ENCODE assay signal across 9 cellular contexts in genomic region chr5:53481354-53481886, GRCh38. TPM values are rescaled to one million over a fixed set of nuclear protein-coding genes. Genes with fewer than 3 reads are reported as not detected.
DNase-seq lines count a peak whose midpoint lies in the region; ATAC-seq, FAIRE-seq and TF ChIP-seq lines count a peak whose summit lies in the region.
"Had no signal": no experiment of that assay in that cellular context is flagged by ENCODE, and none has a peak within 500 bp of the region (broad histone marks: within the 10 kb centered on the region; RNA-seq: fewer than 3 reads in every experiment).

No MANE protein-coding gene starts in this region.

- peak overlapping the region; percentile 86 for H2AFZ ChIP-seq in IMR-90 (replicated peaks; ENCODE audit: low read length, poor library complexity)

- peaks cover 38 to 67% (median 64%) of the 10 kb centered on the region in 3 donors for H3K27me3 Mint-ChIP-seq in naive B cell

- peaks cover 33 to 40% (median 38%) of the 10 kb centered on the region in 3 donors for H3K4me1 Mint-ChIP-seq in naive B cell

- H3K4me1 ChIP-seq in IMR-90 (ENCODE audit: control insufficient read depth, insufficient read depth, low read length), result peaks cover 15% of the 10 kb centered on the region

- H3K9me1 ChIP-seq in IMR-90 (ENCODE audit: insufficient read depth, low read length), result peaks cover 11% of the 10 kb centered on the region

- H3K4ac ChIP-seq in IMR-90 (ENCODE audit: low read depth, low read length), result peak overlapping the region; percentile 97

- 0 out of 2 replicates have a peak overlapping the region, but pooled peaks have one; percentile 83 for H2BK20ac ChIP-seq in IMR-90 (ENCODE audit: low read depth, low read length)

- no peak for ATAC-seq in IMR-90 (ENCODE audit: low read depth)
- ATAC-seq in naive B cell (ENCODE audit: low read depth in 2 of 2), result no peak

- peak overlapping the region; percentile 37; the same call in 1 of the 3 replicates for H2BK15ac ChIP-seq in IMR-90 (ENCODE audit: low read depth, low read length)

- CTCF ChIA-PET in IMR-90 (lab: Yijun Ruan, JAX), result interaction anchor here (0.6 to 0.7 kb wide), 3 partner anchors 389 to 985 kb away, joined by 3 to 6 read pairs (median 3); no protein-coding TSS in a partner anchor

- H3K9me3 Mint-ChIP-seq in naive B cell, result peaks cover 0 to 4% (median 0%) of the 10 kb centered on the region in 7 donors

- H3K23ac ChIP-seq in IMR-90 (ENCODE audit: low read depth, low read length), result peak overlapping the region; percentile 98

- H3K9me3 ChIP-seq in IMR-90 (ENCODE audit: control insufficient read depth, insufficient read depth, low read length), result no peaks in the 10 kb centered on the region

- peaks cover 14 to 42% of the 10 kb centered on the region in 2 experiments for H3K79me1 ChIP-seq in IMR-90 (ENCODE audit: low read depth in 1 of 2, low read length in 2 of 2)

- intact Hi-C loops in IMR-90 (cut with micrococcal nuclease), result loop anchor here (5.0 to 10.0 kb wide), 4 partner anchors 396 to 581 kb away; no protein-coding TSS in a partner anchor

- peak overlapping the region; percentile 85 for H3K4me2 ChIP-seq in IMR-90 (ENCODE audit: low read depth, low read length)

- peak overlapping the region; percentile 98 for H3K56ac ChIP-seq in IMR-90 (ENCODE audit: extremely low read depth, insufficient read depth, low read length)

- WGBS in IMR-90 (ENCODE audit: extremely low coverage in 2 of 2, insufficient read length in 1 of 2), 2 experiments, result no CpG with 5 or more reads among the region's 5 CpGs

- peak overlapping the region; percentile 36; the same call in 1 of the 2 replicates for H2AK5ac ChIP-seq in IMR-90 (ENCODE audit: low read depth, low read length)

- peak overlapping the region; percentile 81 for H4K5ac ChIP-seq in IMR-90 (ENCODE audit: low read depth, low read length)

- H3K9ac ChIP-seq in IMR-90 (ENCODE audit: low read depth, low read length), result peak overlapping the region; percentile 100

- peak overlapping the region; percentile 96 for H3K14ac ChIP-seq in IMR-90 (replicated peaks; ENCODE audit: low read depth, low read length)

- peaks cover 22% of the 10 kb centered on the region for H3K36me3 ChIP-seq in IMR-90 (ENCODE audit: control insufficient read depth, insufficient read depth, low read length)

- H2BK120ac ChIP-seq in IMR-90 (ENCODE audit: low read depth, low read length), result peak overlapping the region; percentile 91

- H4K8ac ChIP-seq in IMR-90 (ENCODE audit: low read depth in 2 of 2, low read length in 2 of 2), result peak overlapping the region; percentile 88

- no peak for FAIRE-seq in RCC 7860 (lab: Jason Lieb, UNC)

- H3K36me3 Mint-ChIP-seq in naive B cell, result peaks cover 0 to 16% of the 10 kb centered on the region in 2 donors

- H4K20me1 ChIP-seq in IMR-90 (ENCODE audit: insufficient read depth, low read length), result peaks cover 13% of the 10 kb centered on the region; the same call in 1 of the 2 replicates

- TF ChIP-seq CTCF in AG10803 (conservative IDR thresholded peaks at IDR 0.05; ENCODE audit: low read length) (no peak), IMR-90 (conservative IDR thresholded peaks at IDR 0.05; ENCODE audit: low read depth, low read length) (no peak)

- no peaks in the 10 kb centered on the region for H3K27me3 ChIP-seq in IMR-90 (ENCODE audit: control insufficient read depth, insufficient read depth, low read length)

- in situ Hi-C loops in IMR-90 (cut with MboI; ENCODE audit: low sequenced_read_pairs), result loop anchor here (5.0 kb wide), 1 partner anchor 746 kb away; no protein-coding TSS in a partner anchor

- H2BK5ac ChIP-seq in IMR-90 (ENCODE audit: low read depth, low read length, poor library complexity, severe bottlenecking), result peak overlapping the region; percentile 98

- H3K4me3 Mint-ChIP-seq in naive B cell, result peak overlapping the region; percentile 82 to 97 (median 94)

- TF ChIP-seq RAD21 in IMR-90 (IDR thresholded peaks at IDR 0.05; ENCODE audit: low read length), result no peak

- peak overlapping the region in 1 of 6 donors; percentile 21 for H3K27ac Mint-ChIP-seq in naive B cell

- POLR2A ChIA-PET in IMR-90 (lab: Charles Lee; ENCODE audit: unreplicated experiment), result interaction anchor here (0.6 to 1.4 kb wide), 3 partner anchors 51 to 803 kb away, joined by 3 to 23 read pairs (median 9); no protein-coding TSS in a partner anchor

- TF ChIP-seq POLR2A in IMR-90 (IDR thresholded peaks at IDR 0.05; ENCODE audit: low read depth, low read length), result no peak; the same call in 1 of the 2 replicates

- peak overlapping the region; percentile 78 for H3K4me3 ChIP-seq in AG10803 (ENCODE audit: low read length)
- H3K4me3 ChIP-seq in IMR-90 (ENCODE audit: insufficient read depth, low read depth, low read length), result peak overlapping the region; percentile 100

- H4K91ac ChIP-seq in IMR-90 (ENCODE audit: insufficient read depth, low read depth, low read length), result peak overlapping the region; percentile 94

- dilution Hi-C loops in IMR-90 (cut with HindIII; ENCODE audit: low sequenced_read_pairs, unreplicated experiment), result no loop called here

- BruUV-seq in IMR-90 (replicated peaks; lab: Mats Ljungman, UMichigan), result TSS peak; percentile 43

- H2AK9ac ChIP-seq in IMR-90 (replicated peaks; ENCODE audit: low read depth, low read length, poor library complexity), result peak overlapping the region; percentile 65

- H3K27ac ChIP-seq in IMR-90 (ENCODE audit: insufficient read depth, low read length), result peak overlapping the region; percentile 99

- DNase-seq in AG10803 (ENCODE audit: low read depth), result peak; percentile 59
- DNase-seq in IMR-90, result peak; percentile 23
- peak; percentile 18 for DNase-seq in dedifferentiated amniotic fluid mesenchymal stem cell (ENCODE audit: extremely low spot score)
- no peak for DNase-seq in naive B cell
- DNase-seq in stimulated activated CD4-positive, alpha-beta T cell treated with anti-CD3 and anti-CD28 coated beads, Interleukin-15, amount 100 ng/mL, for 24 hours, result no peak
- DNase-seq in superior temporal gyrus (ENCODE audit: extremely low spot score), result no peak
- DNase-seq in RCC 7860 (ENCODE audit: low spot score), result no peak
- no peak for DNase-seq in MV-4-11 (lab: John Stamatoyannopoulos, UW)

- H3K18ac ChIP-seq in IMR-90 (ENCODE audit: low read depth, low read length), result peak overlapping the region; percentile 98

TF ChIP-seq in IMR-90, 13 proteins besides CTCF, POLR2A, EP300 and RAD21:
- TF ChIP-seq ELK1 (IDR thresholded peaks at IDR 0.05; ENCODE audit: borderline replicate concordance, low read depth, low read length), result no peak
- no peak for TF ChIP-seq RCOR1 (IDR thresholded peaks at IDR 0.05; ENCODE audit: insufficient replicate concordance, low read length)
- TF ChIP-seq MXI1 (IDR thresholded peaks at IDR 0.05; ENCODE audit: borderline replicate concordance, low read depth, low read length), result no peak
- no peak for TF ChIP-seq NFE2L2 (IDR thresholded peaks at IDR 0.05; ENCODE audit: low read depth, low read length)
- TF ChIP-seq MAZ (IDR thresholded peaks at IDR 0.05; ENCODE audit: borderline replicate concordance, low read depth, low read length), result no peak
- TF ChIP-seq SMC3 (IDR thresholded peaks at IDR 0.05; ENCODE audit: low read depth, low read length), result no peak
- no peak for TF ChIP-seq BHLHE40 (IDR thresholded peaks at IDR 0.05; ENCODE audit: low read depth, low read length)
- no peak for TF ChIP-seq MAFK (IDR thresholded peaks at IDR 0.05; ENCODE audit: low read depth, low read length)
- TF ChIP-seq CEBPB (IDR thresholded peaks at IDR 0.05; ENCODE audit: low read depth, low read length), result no peak
- no peak for TF ChIP-seq FOS (IDR thresholded peaks at IDR 0.05; ENCODE audit: low read depth, low read length)
- no peak for TF ChIP-seq USF2 (IDR thresholded peaks at IDR 0.05; ENCODE audit: low read depth, low read length)
- no peak for TF ChIP-seq CHD1 (IDR thresholded peaks at IDR 0.05; ENCODE audit: low read depth, low read length)

RNA-seq across cellular contexts. Expression of gene FST, which starts 1.0 kb away (rescaled TPM):
- total RNA-seq in IMR-90 (2012; rRNA removed), result 141 and 187 TPM in 2 replicates
- polyA plus RNA-seq in IMR-90 (2012; rRNA removed) (195 and 238 TPM in 2 replicates), naive B cell (ENCODE audit: low read depth in 6 of 6) (not detected)
- polyA plus RNA-seq in IMR-90 (2012; cell fraction: cytosol; rRNA removed), result 61.8 and 174 TPM in 2 replicates
- 146 and 220 TPM in 2 replicates for polyA plus RNA-seq in IMR-90 (2012; cell fraction: nucleus; rRNA removed; ENCODE audit: low replicate concordance)
- total RNA-seq: T-helper 2 cell treated with Interferon-gamma antibody and Interleukin-4, amounts not matched to agents 100 ng/mL and 5 ng/mL, for 36 hours had no signal

Comparison
In these comparisons a context has a peak if more than half of its experiments do, and no peak if none do; other contexts are left out.
1. DNase-seq: peak in AG10803 (single experiment), IMR-90 (single experiment) and dedifferentiated amniotic fluid mesenchymal stem cell (single experiment); none in naive B cell (single experiment), stimulated activated CD4-positive, alpha-beta T cell treated with anti-CD3 and anti-CD28 coated beads, Interleukin-15, amount 100 ng/mL, for 24 hours (single experiment), superior temporal gyrus (single experiment), RCC 7860 (single experiment) and MV-4-11 (single experiment).
2. RNA of gene FST, which starts 1.0 kb away (polyA plus RNA-seq): 61.8 to 238 TPM in IMR-90; not detected in naive B cell; every median in the first group is over 10 times any median in the second.